ENCODE assay signal across 8 cellular contexts in the genomic region with DNA sequence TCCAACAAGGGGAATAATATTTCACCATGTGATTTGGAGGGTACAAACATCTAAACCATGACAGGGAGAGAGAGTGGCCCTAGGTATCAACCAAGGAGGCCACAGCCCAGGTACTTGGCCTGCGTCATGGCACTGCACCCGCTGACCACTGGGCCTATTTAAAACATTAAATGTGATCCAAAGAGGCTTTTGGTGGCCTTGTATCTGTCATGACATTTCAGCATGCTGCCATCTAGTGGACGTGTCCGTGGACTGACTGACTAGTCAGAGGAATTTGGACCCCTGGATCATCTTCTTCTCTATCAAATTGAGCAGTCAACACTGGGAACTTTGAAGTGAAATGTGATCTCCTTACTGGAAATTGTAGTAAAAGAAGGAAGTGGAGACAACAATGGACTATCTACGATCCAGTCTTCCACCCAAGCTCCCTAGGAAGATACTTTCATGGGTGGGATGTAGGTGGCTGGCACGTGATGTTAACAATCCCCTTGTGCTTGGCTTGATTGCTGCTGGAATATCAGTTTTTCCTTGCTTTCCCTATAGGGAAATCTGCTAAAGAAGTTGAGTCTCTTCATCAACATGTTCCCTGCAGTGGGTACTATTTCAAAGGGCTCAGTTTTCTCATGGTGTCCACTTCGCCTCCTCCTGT. TPM values are rescaled to one million over a fixed set of nuclear protein-coding genes. Genes with fewer than 3 reads are reported as not detected.
DNase-seq lines count a peak whose midpoint lies in the region; ATAC-seq, FAIRE-seq and TF ChIP-seq lines count a peak whose summit lies in the region.

No MANE protein-coding gene starts in this region.

- no peaks in the 10 kb centered on the region for H3K79me2 ChIP-seq in PC-9 (ENCODE audit: low read depth)

- no peaks in the 10 kb centered on the region for H3K9me3 ChIP-seq in PC-9 (ENCODE audit: insufficient read depth, low read depth)

- H3F3A ChIP-seq in PC-9 (ENCODE audit: insufficient read depth, low read depth) = no peaks in the 10 kb centered on the region

- FAIRE-seq in bronchial epithelial cell (lab: Jason Lieb, UNC) = no peak
- no peak for FAIRE-seq in urothelium cell line (lab: Jason Lieb, UNC)

- no peaks in the 10 kb centered on the region for H3K9me2 ChIP-seq in PC-9 (ENCODE audit: insufficient read depth)

- no peak overlapping the region for H3K27ac ChIP-seq in PC-9

- peaks cover 23% of the 10 kb centered on the region for H3K27me3 Mint-ChIP-seq in stimulated activated memory B cell treated with anti-CD40 and anti-IgM and Interleukin-4, amounts not matched to agents 10 μg/mL and 1 μg/mL and 100 μg/mL, for 72 hours

- H3K4me3 Mint-ChIP-seq in stimulated activated memory B cell treated with anti-CD40 and anti-IgM and Interleukin-4, amounts not matched to agents 10 μg/mL and 1 μg/mL and 100 μg/mL, for 72 hours = no peak overlapping the region

- no peak overlapping the region for H3K4me2 ChIP-seq in PC-9

- no peaks in the 10 kb centered on the region for H3K4me1 ChIP-seq in PC-9 (replicated peaks; ENCODE audit: insufficient read depth)

- peak; percentile 73 for TF ChIP-seq CTCF in GM12873 (IDR thresholded peaks at IDR 0.05; ENCODE audit: insufficient read depth, low read depth, low read length, missing control alignments)
- TF ChIP-seq CTCF in PC-9 (conservative IDR thresholded peaks at IDR 0.05) = peak; percentile 58
- peak; percentile 58 for TF ChIP-seq CTCF in bronchial epithelial cell (IDR thresholded peaks at IDR 0.05; ENCODE audit: insufficient read depth, low read length, severe bottlenecking)

- no peaks in the 10 kb centered on the region for H4K20me1 ChIP-seq in PC-9 (ENCODE audit: insufficient read depth)

- BruUV-seq in PC-9 (replicated peaks; lab: Mats Ljungman, UMichigan) = no TSS peak

- peak; percentile 73 for ATAC-seq in HG03095 (IDR thresholded peaks at IDR 0.05; ENCODE audit: unreplicated experiment)
- no peak for ATAC-seq in stimulated activated memory B cell treated with anti-CD40 and anti-IgM and Interleukin-4, amounts not matched to agents 10 μg/mL and 1 μg/mL and 100 μg/mL, for 72 hours

- CTCF ChIA-PET in PC-9 (lab: Charles Lee) = no interaction called here

- intact Hi-C loops in PC-9 (cut with micrococcal nuclease; ENCODE audit: unreplicated experiment) = no loop called here

- no peak overlapping the region for H3K27ac Mint-ChIP-seq in stimulated activated memory B cell treated with anti-CD40 and anti-IgM and Interleukin-4, amounts not matched to agents 10 μg/mL and 1 μg/mL and 100 μg/mL, for 72 hours

- H3K36me3 ChIP-seq in PC-9 (ENCODE audit: low read depth) (no peaks in the 10 kb centered on the region), bronchial epithelial cell (ENCODE audit: control insufficient read depth, insufficient read depth, low read length) (no peaks in the 10 kb centered on the region)

- H3K36me3 Mint-ChIP-seq in stimulated activated memory B cell treated with anti-CD40 and anti-IgM and Interleukin-4, amounts not matched to agents 10 μg/mL and 1 μg/mL and 100 μg/mL, for 72 hours = no peaks in the 10 kb centered on the region

- no peak overlapping the region for H3K4me3 ChIP-seq in PC-9
- H3K4me3 ChIP-seq in bronchial epithelial cell (ENCODE audit: low read depth, low read length) = no peak overlapping the region

- POLR2A ChIA-PET in PC-9 (lab: Charles Lee; ENCODE audit: unreplicated experiment) = no interaction called here

- H3K4me1 Mint-ChIP-seq in stimulated activated memory B cell treated with anti-CD40 and anti-IgM and Interleukin-4, amounts not matched to agents 10 μg/mL and 1 μg/mL and 100 μg/mL, for 72 hours = no peaks in the 10 kb centered on the region

- H2AFZ ChIP-seq in PC-9 = no peak overlapping the region

- H3K27me3 ChIP-seq in PC-9 (ENCODE audit: insufficient read depth, low read depth) (peaks cover 5% of the 10 kb centered on the region), bronchial epithelial cell (ENCODE audit: control insufficient read depth, insufficient read depth, low read length) (no peaks in the 10 kb centered on the region)

- DNase-seq in AG20443 (ENCODE audit: low spot score) (peak; percentile 58), PC-9 (peak in 1 of 2 experiments; percentile 7), bronchial epithelial cell (ENCODE audit: low read depth) (peak; percentile 55), medulla oblongata (ENCODE audit: extremely low spot score) (peak; percentile 63), urothelium cell line (ENCODE audit: low spot score) (peak; percentile 51)

- peaks cover 4% of the 10 kb centered on the region for H3K9me3 Mint-ChIP-seq in stimulated activated memory B cell treated with anti-CD40 and anti-IgM and Interleukin-4, amounts not matched to agents 10 μg/mL and 1 μg/mL and 100 μg/mL, for 72 hours

RNA-seq across cellular contexts. Expression of a gene that starts 24.6 kb away (rescaled TPM):
- not detected in 2 replicates for total RNA-seq in PC-9 (2021)
- total RNA-seq in bronchial epithelial cell = under 0.01 TPM in 1 of 2 replicates, not detected in the other
